ENCODE assay signal across 11 cellular contexts in genomic region chr5:34736445-34737119, GRCh38.
DNase-seq lines count a peak whose midpoint lies in the region; ATAC-seq and TF ChIP-seq lines count a peak whose summit lies in the region.
"Had no signal": no experiment of that assay in that cellular context is flagged by ENCODE, and none has a peak within 500 bp of the region (broad histone marks: within the 10 kb centered on the region; RNA-seq: fewer than 3 reads in every experiment).

No MANE protein-coding gene starts in this region.

- peak; percentile 14 for DNase-seq in ACHN
- peak; percentile 36 for DNase-seq in HK-2 (ENCODE audit: unreplicated experiment)
- no peak for DNase-seq in brain microvascular endothelial cell
- no peak for DNase-seq in left lung
- DNase-seq in nucleus accumbens (lab: John Stamatoyannopoulos, UW), result no peak
- no peak for DNase-seq in activated naive CD4-positive, alpha-beta T cell (lab: John Stamatoyannopoulos, UW)
- DNase-seq in NCI-H1694 (lab: John Stamatoyannopoulos, UW), result no peak
- DNase-seq: activated CD4-positive, alpha-beta T cell treated with anti-CD3 and anti-CD28 coated beads for 1 hour; DMS153; tibial artery had no signal

- no peak for TF ChIP-seq CTCF in brain microvascular endothelial cell (IDR thresholded peaks at IDR 0.05; ENCODE audit: low read depth, low read length, missing control alignments)
- no peak for TF ChIP-seq CTCF in left lung (IDR thresholded peaks at IDR 0.05)

- H3K27me3 ChIP-seq in brain microvascular endothelial cell (replicated peaks) (no peaks in the 10 kb centered on the region), left lung (no peaks in the 10 kb centered on the region)
- H3K27me3 ChIP-seq: tibial artery had no signal

- no peaks in the 10 kb centered on the region for H3K4me1 ChIP-seq in left lung

- intact Hi-C loops in left lung (cut with DNase I), result no loop called here

- H3K36me3 ChIP-seq in brain microvascular endothelial cell (replicated peaks) (peaks cover 30% of the 10 kb centered on the region), left lung (no peaks in the 10 kb centered on the region)
- H3K36me3 ChIP-seq: tibial artery had no signal

- ATAC-seq in left lung (peak; percentile 35), HG03175 (IDR thresholded peaks at IDR 0.05; ENCODE audit: unreplicated experiment) (no peak)

- no peak overlapping the region for H3K4me3 ChIP-seq in brain microvascular endothelial cell (ENCODE audit: low read depth, low read length)
- no peak overlapping the region for H3K4me3 ChIP-seq in left lung
- H3K4me3 ChIP-seq: tibial artery had no signal

- H3K27ac ChIP-seq in brain microvascular endothelial cell, result peak overlapping the region; percentile 13
- no peak overlapping the region for H3K27ac ChIP-seq in left lung

- in situ Hi-C loops in ACHN (cut with HindIII; ENCODE audit: low pct_ligation_motif_present, low pct_unique_long_range_greater_than_20kb, low sequenced_read_pairs), result no loop called here
- in situ Hi-C loops in brain microvascular endothelial cell (cut with HindIII; ENCODE audit: low pct_ligation_motif_present, low sequenced_read_pairs), result no loop called here

- no peaks in the 10 kb centered on the region for H3K9me3 ChIP-seq in left lung
- H3K9me3 ChIP-seq: tibial artery had no signal

Comparison
In these comparisons a context has a peak if more than half of its experiments do, and no peak if none do; other contexts are left out.
1. DNase-seq: peak in ACHN (single experiment) and HK-2 (single experiment); none in brain microvascular endothelial cell (single experiment), left lung (0 of 2), nucleus accumbens (0 of 56), activated naive CD4-positive, alpha-beta T cell (0 of 4) and NCI-H1694 (single experiment).